Comparison of ENCODE assay signal across 10 cellular contexts in the genomic region with DNA sequence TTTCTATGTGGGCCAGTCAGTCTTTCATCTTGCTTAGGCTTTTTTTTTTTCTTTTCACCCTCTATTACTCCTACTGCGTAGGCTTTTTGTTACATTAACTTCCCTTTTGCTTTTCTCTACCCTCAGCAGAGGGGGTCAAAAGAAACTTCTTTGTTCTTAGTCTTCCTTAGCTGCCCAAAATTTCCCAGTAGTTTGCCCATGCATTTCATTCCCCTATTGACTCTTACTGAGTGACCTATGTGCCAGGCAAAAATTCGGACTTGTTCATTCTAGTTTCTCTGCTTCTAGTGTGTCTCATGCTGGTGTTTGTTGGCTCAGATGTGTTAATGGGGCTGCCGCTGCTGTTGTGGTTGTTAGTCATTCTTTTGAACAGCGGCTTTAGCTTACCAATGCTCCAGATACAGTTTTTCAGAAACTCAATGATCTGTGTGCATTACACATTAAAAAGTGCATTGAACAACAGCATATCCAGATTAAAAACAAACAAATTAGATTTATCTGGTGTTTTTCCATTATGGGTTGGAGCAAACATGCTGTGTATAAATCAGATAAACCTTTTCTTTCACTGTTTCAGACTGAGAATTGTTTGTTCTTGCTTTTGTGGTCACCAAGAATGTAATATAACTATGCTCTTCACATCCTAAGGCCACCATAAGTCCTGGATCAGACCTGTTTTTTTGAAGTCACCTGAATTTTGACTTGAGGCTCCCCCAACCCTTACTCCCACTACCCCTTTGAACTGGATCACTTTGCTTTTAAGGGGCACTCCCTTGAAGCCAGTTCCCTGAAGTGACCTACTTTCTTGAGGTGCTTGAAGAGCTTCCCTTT. TPM values are rescaled to one million over a fixed set of nuclear protein-coding genes. Genes with fewer than 3 reads are reported as not detected.
A peak's percentile ranks its signal among the peaks of the same experiment; 100 is the strongest.
DNase-seq lines count a peak whose midpoint lies in the region; ATAC-seq and TF ChIP-seq lines count a peak whose summit lies in the region.
"Had no signal": no experiment of that assay in that cellular context is flagged by ENCODE, and none has a peak within 500 bp of the region (broad histone marks: within the 10 kb centered on the region; RNA-seq: fewer than 3 reads in every experiment).

No MANE protein-coding gene starts in this region.

- H3K4me1 Mint-ChIP-seq in osteocyte (ENCODE audit: unreplicated experiment) = peaks cover 37% of the 10 kb centered on the region
- H3K4me1 Mint-ChIP-seq in type B pancreatic cell (ENCODE audit: unreplicated experiment) = peaks cover 16% of the 10 kb centered on the region

- intact Hi-C loops in Right ventricle myocardium inferior (cut with DNase I) = no loop called here

- H3K4me3 Mint-ChIP-seq in osteocyte (ENCODE audit: unreplicated experiment) (no peak overlapping the region), type B pancreatic cell (no peak overlapping the region)

- H3K9me3 Mint-ChIP-seq in osteocyte (ENCODE audit: unreplicated experiment) = no peaks in the 10 kb centered on the region
- H3K9me3 Mint-ChIP-seq in type B pancreatic cell = peaks cover 4% of the 10 kb centered on the region

- no peak overlapping the region for H3K4me3 ChIP-seq in NB4 (ENCODE audit: low read depth, low read length)
- H3K4me3 ChIP-seq in epithelial cell of esophagus (ENCODE audit: low read length) = no peak overlapping the region

- DNase-seq in GM10266 (ENCODE audit: extremely low spot score) (peak; percentile 23), NB4 (ENCODE audit: low read depth) (peak; percentile 32), epithelial cell of esophagus (ENCODE audit: low read depth) (peak; percentile 84), osteocyte (ENCODE audit: extremely low spot score, unreplicated experiment) (no peak), mucosa of gallbladder (ENCODE audit: low spot score) (no peak), Right ventricle myocardium inferior (ENCODE audit: missing footprints) (no peak), type B pancreatic cell (ENCODE audit: extremely low spot score, unreplicated experiment) (no peak)
- DNase-seq: NCI-H2029 treated with DMSO at 0.1 percent for 48 hours, WERI-Rb-1 had no signal

- ATAC-seq in HG02884 (IDR thresholded peaks at IDR 0.05; ENCODE audit: unreplicated experiment) = no peak
- ATAC-seq in Right ventricle myocardium inferior = no peak

- no peaks in the 10 kb centered on the region for H3K36me3 Mint-ChIP-seq in osteocyte (ENCODE audit: unreplicated experiment)
- H3K36me3 Mint-ChIP-seq in type B pancreatic cell = no peaks in the 10 kb centered on the region

- no peak for TF ChIP-seq POLR2A in NB4 (IDR thresholded peaks at IDR 0.05; ENCODE audit: extremely low read depth, insufficient read length)

- TF ChIP-seq CTCF in GM10266 (IDR thresholded peaks at IDR 0.05; ENCODE audit: control insufficient read depth, insufficient read depth, low read depth, missing control alignments) = no peak
- no peak for TF ChIP-seq CTCF in NB4 (IDR thresholded peaks at IDR 0.05; ENCODE audit: low read depth, low read length)
- no peak for TF ChIP-seq CTCF in epithelial cell of esophagus (IDR thresholded peaks at IDR 0.05; ENCODE audit: insufficient read depth, low read depth, low read length, missing control alignments)
- TF ChIP-seq CTCF in osteocyte (IDR thresholded peaks at IDR 0.05) = no peak
- TF ChIP-seq CTCF in type B pancreatic cell (conservative IDR thresholded peaks at IDR 0.05) = no peak

- H3K27ac Mint-ChIP-seq in osteocyte (ENCODE audit: unreplicated experiment) = peak overlapping the region; percentile 3
- no peak overlapping the region for H3K27ac Mint-ChIP-seq in type B pancreatic cell

- H3K27me3 Mint-ChIP-seq in osteocyte (ENCODE audit: unreplicated experiment) (no peaks in the 10 kb centered on the region), type B pancreatic cell (no peaks in the 10 kb centered on the region)

RNA-seq across cellular contexts. Expression of a gene that starts 43.1 kb away (rescaled TPM):
- 23.7 and 24.0 TPM in 2 replicates for total RNA-seq in osteocyte
- 80.0 TPM for total RNA-seq in mucosa of gallbladder
- total RNA-seq in Right ventricle myocardium inferior = 12.2 TPM
- 22.8 and 41.8 TPM in 2 replicates for total RNA-seq in type B pancreatic cell (ENCODE audit: low replicate concordance)

Comparison
In these comparisons a context has a peak if more than half of its experiments do, and no peak if none do; other contexts are left out.
1. DNase-seq: peak in GM10266 (single experiment), NB4 (single experiment) and epithelial cell of esophagus (single experiment); none in osteocyte (single experiment), mucosa of gallbladder (single experiment), Right ventricle myocardium inferior (single experiment) and type B pancreatic cell (single experiment).